Comparison of ENCODE assay signal across 17 cellular contexts in genomic region chr5:76615759-76616158, GRCh38. TPM values are rescaled to one million over a fixed set of nuclear protein-coding genes. Genes with fewer than 3 reads are reported as not detected.
"Had no signal": no experiment of that assay in that cellular context is flagged by ENCODE, and none has a peak within 500 bp of the region (broad histone marks: within the 10 kb centered on the region; RNA-seq: fewer than 3 reads in every experiment).

No MANE protein-coding gene starts in this region.

- H3K36me3 ChIP-seq: colonic mucosa, esophagus muscularis mucosa, tibial artery, uterus had no signal

- H3K9me3 Mint-ChIP-seq: activated naive CD4-positive, alpha-beta T cell treated with anti-CD3 and anti-CD28 coated beads, Interleukin-2, amount 10 ng/mL, durations not matched to agents 7 days and 5 days; natural killer cell treated with Interleukin-12 subunit alpha and Interleukin-12 subunit beta and Interleukin-15 and Interleukin-18, amount 100 ng/mL, for 72 hours had no signal

- H3K9me3 ChIP-seq: colonic mucosa, esophagus muscularis mucosa, tibial artery, uterus had no signal

- FAIRE-seq: kidney had no signal

- H3K27me3 Mint-ChIP-seq: activated naive CD4-positive, alpha-beta T cell treated with anti-CD3 and anti-CD28 coated beads, Interleukin-2, amount 10 ng/mL, durations not matched to agents 7 days and 5 days; natural killer cell treated with Interleukin-12 subunit alpha and Interleukin-12 subunit beta and Interleukin-15 and Interleukin-18, amount 100 ng/mL, for 72 hours had no signal

- H3K4me1 ChIP-seq: colonic mucosa, esophagus muscularis mucosa, tibial artery, uterus had no signal

- ATAC-seq: activated CD4-positive, CD25-positive, alpha-beta regulatory T cell treated with anti-CD3 and anti-CD28 coated beads, Interleukin-2, amount 50 U/mL, for 24 hours; left ventricle myocardium superior; natural killer cell treated with Interleukin-12 subunit alpha and Interleukin-12 subunit beta and Interleukin-15 and Interleukin-18, amount 100 ng/mL, for 72 hours had no signal

- H3K4me3 Mint-ChIP-seq: activated naive CD4-positive, alpha-beta T cell treated with anti-CD3 and anti-CD28 coated beads, Interleukin-2, amount 10 ng/mL, durations not matched to agents 7 days and 5 days; natural killer cell treated with Interleukin-12 subunit alpha and Interleukin-12 subunit beta and Interleukin-15 and Interleukin-18, amount 100 ng/mL, for 72 hours had no signal

- DNase-seq: activated naive CD4-positive, alpha-beta T cell treated with anti-CD3 and anti-CD28 coated beads, Interleukin-2, amount 10 ng/mL, durations not matched to agents 7 days and 5 days; caudate nucleus; colonic mucosa; hippocampal formation; kidney; left ventricle myocardium superior; posterior cingulate gyrus; stimulated activated CD4-positive, alpha-beta T cell treated with anti-CD3 and anti-CD28 coated beads, Interleukin-4, amount 100 ng/mL, for 24 hours; stimulated activated naive CD4-positive, alpha-beta T cell; T-helper 9 cell; tibial artery; uterus had no signal

- H3K27me3 ChIP-seq: colonic mucosa, esophagus muscularis mucosa, tibial artery, uterus had no signal

- H3K4me3 ChIP-seq: colonic mucosa, esophagus muscularis mucosa, skin epidermis, tibial artery, uterus had no signal

- H3K27ac ChIP-seq: colonic mucosa, esophagus muscularis mucosa, skin epidermis, tibial artery, uterus had no signal

- H3K4me1 Mint-ChIP-seq: activated naive CD4-positive, alpha-beta T cell treated with anti-CD3 and anti-CD28 coated beads, Interleukin-2, amount 10 ng/mL, durations not matched to agents 7 days and 5 days had no signal

- H3K27ac Mint-ChIP-seq: activated naive CD4-positive, alpha-beta T cell treated with anti-CD3 and anti-CD28 coated beads, Interleukin-2, amount 10 ng/mL, durations not matched to agents 7 days and 5 days had no signal

RNA-seq across cellular contexts. Expression of gene F2RL2, which starts 7.4 kb away (rescaled TPM):
- total RNA-seq: activated CD8-positive, alpha-beta memory T cell treated with anti-CD3 and anti-CD28 coated beads for 36 hours; natural killer cell treated with Interleukin-12 subunit alpha and Interleukin-12 subunit beta and Interleukin-15 and Interleukin-18, amount 100 ng/mL, for 72 hours had no signal
